Comparison of ENCODE assay signal across 8 cellular contexts in the genomic region with DNA sequence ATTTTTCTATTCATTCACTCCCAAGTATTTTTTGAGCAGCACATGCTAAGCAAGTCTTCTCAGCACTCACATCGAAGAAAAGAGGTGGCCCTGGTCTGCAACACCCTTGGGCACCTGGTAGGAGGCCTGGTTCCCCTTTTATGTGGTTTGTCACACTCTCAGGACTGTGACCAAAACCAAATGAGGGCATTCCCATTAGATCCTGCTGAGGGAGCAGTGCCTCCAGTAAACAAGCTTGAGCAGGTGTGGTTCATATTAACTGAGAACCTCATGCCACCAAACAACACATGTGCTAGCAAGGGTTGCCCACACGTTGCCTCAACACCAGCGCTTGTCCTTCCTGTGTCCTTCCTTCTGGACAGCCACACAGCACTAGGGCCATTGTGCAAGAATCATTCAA. TPM values are rescaled to one million over a fixed set of nuclear protein-coding genes. Genes with fewer than 3 reads are reported as not detected.
DNase-seq lines count a peak whose midpoint lies in the region; ATAC-seq and TF ChIP-seq lines count a peak whose summit lies in the region.
"Had no signal": no experiment of that assay in that cellular context is flagged by ENCODE, and none has a peak within 500 bp of the region (broad histone marks: within the 10 kb centered on the region; RNA-seq: fewer than 3 reads in every experiment).

No MANE protein-coding gene starts in this region.

- intact Hi-C loops in naive thymus-derived CD4-positive, alpha-beta T cell (cut with micrococcal nuclease) = no loop called here
- intact Hi-C loops in Caco-2 (cut with micrococcal nuclease; ENCODE audit: unreplicated experiment) = loop anchor here (5.0 kb wide), 2 partner anchors 98 to 632 kb away; no protein-coding TSS in a partner anchor

- H3K9me3 ChIP-seq in naive thymus-derived CD4-positive, alpha-beta T cell (ENCODE audit: control insufficient read depth in 2 of 3, low read length in 3 of 3) = no peaks in the 10 kb centered on the region
- no peaks in the 10 kb centered on the region for H3K9me3 ChIP-seq in Caco-2

- no peak overlapping the region for H3K4me3 ChIP-seq in naive thymus-derived CD4-positive, alpha-beta T cell (ENCODE audit: low read length)
- H3K4me3 ChIP-seq in Caco-2 (ENCODE audit: low read depth, low read length) = no peak overlapping the region
- H3K4me3 ChIP-seq: K562 had no signal

- H3K27ac ChIP-seq in naive thymus-derived CD4-positive, alpha-beta T cell (ENCODE audit: low read depth, low read length) = no peak overlapping the region

- no peaks in the 10 kb centered on the region for H3K27me3 ChIP-seq in naive thymus-derived CD4-positive, alpha-beta T cell (ENCODE audit: control insufficient read depth in 2 of 2, insufficient read depth in 2 of 2, low read length in 2 of 2)
- no peaks in the 10 kb centered on the region for H3K27me3 ChIP-seq in Caco-2 (replicated peaks; ENCODE audit: control insufficient read depth, insufficient read depth, low read length)

- H3K27me3 Mint-ChIP-seq in naive thymus-derived CD4-positive, alpha-beta T cell = peaks cover 10 to 38% (median 19%) of the 10 kb centered on the region in 5 donors
- no peaks in the 10 kb centered on the region for H3K27me3 Mint-ChIP-seq in Caco-2 (ENCODE audit: insufficient read depth, unreplicated experiment)

- DNase-seq in MV-4-11 (lab: John Stamatoyannopoulos, UW) = peak; percentile 80
- DNase-seq in naive thymus-derived CD4-positive, alpha-beta T cell = no peak
- no peak for DNase-seq in Caco-2
- no peak for DNase-seq in T-helper 1 cell
- no peak for DNase-seq in foreskin melanocyte

- H3K36me3 Mint-ChIP-seq in naive thymus-derived CD4-positive, alpha-beta T cell = no peaks in the 10 kb centered on the region
- H3K36me3 Mint-ChIP-seq in Caco-2 (ENCODE audit: insufficient read depth, unreplicated experiment) = no peaks in the 10 kb centered on the region

- H3K36me3 ChIP-seq in naive thymus-derived CD4-positive, alpha-beta T cell (ENCODE audit: control insufficient read depth in 2 of 3, insufficient read depth in 3 of 3, low read length in 3 of 3) = no peaks in the 10 kb centered on the region
- H3K36me3 ChIP-seq in Caco-2 (ENCODE audit: control insufficient read depth, insufficient read depth, low read length) = no peaks in the 10 kb centered on the region

- no peak for TF ChIP-seq CTCF in Caco-2 (IDR thresholded peaks at IDR 0.05; ENCODE audit: insufficient read depth in 1 of 2, low read depth in 1 of 2, low read length in 1 of 2, severe bottlenecking in 1 of 2, unreplicated experiment in 1 of 2)

- no peak overlapping the region for H3K27ac Mint-ChIP-seq in naive thymus-derived CD4-positive, alpha-beta T cell
- H3K27ac Mint-ChIP-seq in Caco-2 (ENCODE audit: unreplicated experiment) = no peak overlapping the region

- CTCF ChIA-PET in naive thymus-derived CD4-positive, alpha-beta T cell (lab: Charles Lee) = no interaction called here
- CTCF ChIA-PET in Caco-2 (lab: Charles Lee) = no interaction called here

- no peaks in the 10 kb centered on the region for H3K4me1 ChIP-seq in naive thymus-derived CD4-positive, alpha-beta T cell (ENCODE audit: control insufficient read depth in 2 of 2, insufficient read depth in 2 of 2, low read length in 2 of 2)
- no peaks in the 10 kb centered on the region for H3K4me1 ChIP-seq in Caco-2

- ATAC-seq in GM19023 (IDR thresholded peaks at IDR 0.05; ENCODE audit: unreplicated experiment) (peak; percentile 83), HG02623 (IDR thresholded peaks at IDR 0.05; ENCODE audit: unreplicated experiment) (peak; percentile 83)
- ATAC-seq in naive thymus-derived CD4-positive, alpha-beta T cell = peak; percentile 64
- ATAC-seq: K562 had no signal

- H3K4me1 Mint-ChIP-seq in naive thymus-derived CD4-positive, alpha-beta T cell = peaks cover 0 to 1% (median 0%) of the 10 kb centered on the region in 7 donors
- no peaks in the 10 kb centered on the region for H3K4me1 Mint-ChIP-seq in Caco-2 (ENCODE audit: low read depth, unreplicated experiment)

- POLR2A ChIA-PET in naive thymus-derived CD4-positive, alpha-beta T cell (lab: Charles Lee) = no interaction called here
- POLR2A ChIA-PET in Caco-2 (lab: Charles Lee) = no interaction called here

- no peak overlapping the region for H3K4me3 Mint-ChIP-seq in naive thymus-derived CD4-positive, alpha-beta T cell
- no peak overlapping the region for H3K4me3 Mint-ChIP-seq in Caco-2 (ENCODE audit: unreplicated experiment)

- BruUV-seq in Caco-2 (replicated peaks; lab: Mats Ljungman, UMichigan) = no TSS peak

- H3K9me3 Mint-ChIP-seq in naive thymus-derived CD4-positive, alpha-beta T cell = no peaks in the 10 kb centered on the region
- H3K9me3 Mint-ChIP-seq in Caco-2 (ENCODE audit: unreplicated experiment) = no peaks in the 10 kb centered on the region

RNA-seq across cellular contexts. Expression of gene SYK, which starts 26.9 kb away (rescaled TPM):
- total RNA-seq in naive thymus-derived CD4-positive, alpha-beta T cell = 10 to 100 TPM in 1 of 5 experiments, 1 to 10 TPM in 3, under 1 TPM in 1; 0.41 to 71.6 (median 2.4) TPM
- polyA plus RNA-seq in naive thymus-derived CD4-positive, alpha-beta T cell = under 1 TPM; 0.26 to 0.31 TPM
- 4.6 and 5.3 TPM in 2 replicates for total RNA-seq in Caco-2 (2022)
